Comparison of ENCODE assay signal across 8 cellular contexts in the genomic region with DNA sequence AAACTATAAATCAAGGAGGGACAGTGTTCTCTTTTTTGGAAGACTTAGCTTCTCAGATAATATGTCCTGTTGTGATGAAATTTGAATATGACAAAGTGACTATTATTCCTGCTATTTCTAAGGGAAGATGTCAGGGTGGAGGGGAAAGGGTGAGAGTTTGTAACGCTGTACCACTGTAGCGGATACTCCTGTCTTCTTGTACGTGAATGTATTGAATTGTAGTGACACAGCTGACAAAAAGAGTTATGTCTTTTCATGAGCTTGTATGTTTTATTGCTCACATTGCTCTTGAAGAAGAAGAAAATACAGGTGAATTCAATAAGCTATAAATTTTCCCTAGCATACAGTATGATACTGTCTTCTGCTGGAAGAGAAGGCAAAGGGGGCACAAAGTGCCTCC.
"Had no signal": no experiment of that assay in that cellular context is flagged by ENCODE, and none has a peak within 500 bp of the region (broad histone marks: within the 10 kb centered on the region; RNA-seq: fewer than 3 reads in every experiment).

No MANE protein-coding gene starts in this region.

- H3K27me3 Mint-ChIP-seq: IgD-negative memory B cell had no signal

- H3K4me3 ChIP-seq: K562 had no signal

- H3K27ac ChIP-seq: HL-60 had no signal

- H3K4me3 Mint-ChIP-seq: IgD-negative memory B cell had no signal

- H3K27ac Mint-ChIP-seq: IgD-negative memory B cell had no signal

- FAIRE-seq: HepG2, HTR-8/SVneo, K562 had no signal

- H3K36me3 Mint-ChIP-seq: IgD-negative memory B cell had no signal

- ATAC-seq: HepG2, K562 had no signal

- DNase-seq: IMR-90, KBM-7, KG1 had no signal
